1 cellular context compared by ENCODE assay signal in genomic region chr12:120979862-120980696, GRCh38.
TF ChIP-seq lines count a peak whose summit lies in the region.

No MANE protein-coding gene starts in this region.

TF ChIP-seq in HepG2, 621 proteins besides CTCF, POLR2A, EP300 and RAD21 (continued from another document and continues in another):
- TF ChIP-seq TAF15 (IDR thresholded peaks at IDR 0.05; ENCODE audit: low read depth, low read length, poor library complexity, severe bottlenecking) (no peak), MEIS2 (CRISPR knock-in tag; IDR thresholded peaks at IDR 0.05) (peak; percentile 92; the same call in 1 of the 2 replicates), ZNF770 (CRISPR knock-in tag; IDR thresholded peaks at IDR 0.05) (no peak; the same call in none of the 2 replicates), IRF1 (CRISPR knock-in tag; IDR thresholded peaks at IDR 0.05; ENCODE audit: low read depth) (no peak), ZNF816 (CRISPR knock-in tag; IDR thresholded peaks at IDR 0.05; ENCODE audit: borderline replicate concordance) (peak; percentile 80; the same call in 1 of the 2 replicates), FOSL1 (CRISPR knock-in tag; IDR thresholded peaks at IDR 0.05; ENCODE audit: borderline replicate concordance) (no peak), TEAD3 (CRISPR knock-in tag; optimal IDR thresholded peaks at IDR 0.05; ENCODE audit: borderline replicate concordance) (peak; percentile 31), ZNF430 (CRISPR knock-in tag; IDR thresholded peaks at IDR 0.05) (peak; percentile 83), RBM39 (IDR thresholded peaks at IDR 0.05; ENCODE audit: low read depth, low read length, poor library complexity, severe bottlenecking) (peak; percentile 68), CBX2 (IDR thresholded peaks at IDR 0.05; ENCODE audit: low read depth, low read length) (no peak), CBX2 (CRISPR knock-in tag; IDR thresholded peaks at IDR 0.05; ENCODE audit: low read depth) (no peak), CENPT (CRISPR knock-in tag; IDR thresholded peaks at IDR 0.05; ENCODE audit: low read depth) (no peak), ZNF713 (CRISPR knock-in tag; IDR thresholded peaks at IDR 0.05) (0 out of 2 replicates have a peak, but pooled peaks have one; percentile 68), NFE2L1 (CRISPR knock-in tag; IDR thresholded peaks at IDR 0.05; ENCODE audit: borderline replicate concordance) (no peak), AKNA (CRISPR knock-in tag; IDR thresholded peaks at IDR 0.05; ENCODE audit: borderline replicate concordance) (no peak), TCF7L2 (IDR thresholded peaks at IDR 0.05; ENCODE audit: low read depth, low read length) (no peak), ZNF569 (CRISPR knock-in tag; IDR thresholded peaks at IDR 0.05; ENCODE audit: borderline replicate concordance) (no peak), KDM2A (CRISPR knock-in tag; IDR thresholded peaks at IDR 0.05; ENCODE audit: borderline replicate concordance, low read depth) (peak; percentile 45; the same call in 1 of the 2 replicates), KDM4B (CRISPR knock-in tag; IDR thresholded peaks at IDR 0.05) (no peak), ZMYM4 (CRISPR knock-in tag; IDR thresholded peaks at IDR 0.05) (no peak), NR2F6 (IDR thresholded peaks at IDR 0.05) (no peak), NR2F6 (CRISPR knock-in tag; IDR thresholded peaks at IDR 0.05) (peak; percentile 57; the same call in 1 of the 2 replicates), ZNF777 (CRISPR knock-in tag; IDR thresholded peaks at IDR 0.05) (no peak), ZNF556 (CRISPR knock-in tag; IDR thresholded peaks at IDR 0.05; ENCODE audit: borderline replicate concordance) (no peak; the same call in 1 of the 2 replicates), IKZF5 (CRISPR knock-in tag; IDR thresholded peaks at IDR 0.05) (peak; percentile 20; the same call in 1 of the 2 replicates), TRIM22 (IDR thresholded peaks at IDR 0.05) (no peak), ELF1 (CRISPR knock-in tag; IDR thresholded peaks at IDR 0.05) (peak; percentile 37; the same call in 1 of the 2 replicates), FIP1L1 (IDR thresholded peaks at IDR 0.05; ENCODE audit: borderline replicate concordance, insufficient read depth, low read depth, low read length) (no peak), MXD3 (CRISPR knock-in tag; IDR thresholded peaks at IDR 0.05) (0 out of 2 replicates have a peak, but pooled peaks have one; percentile 59), FLYWCH1 (CRISPR knock-in tag; IDR thresholded peaks at IDR 0.05) (no peak), ZNF207 (IDR thresholded peaks at IDR 0.05; ENCODE audit: borderline replicate concordance) (no peak), ZNF547 (CRISPR knock-in tag; IDR thresholded peaks at IDR 0.05) (no peak), GABPB1 (CRISPR knock-in tag; IDR thresholded peaks at IDR 0.05) (peak; percentile 79), GMEB2 (CRISPR knock-in tag; IDR thresholded peaks at IDR 0.05; ENCODE audit: low read depth) (no peak), NKX3-1 (CRISPR knock-in tag; IDR thresholded peaks at IDR 0.05) (no peak), ELF4 (CRISPR knock-in tag; IDR thresholded peaks at IDR 0.05; ENCODE audit: borderline replicate concordance) (no peak), BRCA1 (CRISPR knock-in tag; IDR thresholded peaks at IDR 0.05) (0 out of 2 replicates have a peak, but pooled peaks have one; percentile 44), ZNF839 (CRISPR knock-in tag; IDR thresholded peaks at IDR 0.05; ENCODE audit: borderline replicate concordance) (0 out of 2 replicates have a peak, but pooled peaks have one; percentile 61), EZH2 (conservative IDR thresholded peaks at IDR 0.05; ENCODE audit: low read depth, low read length) (no peak), SP140L (CRISPR knock-in tag; IDR thresholded peaks at IDR 0.05; ENCODE audit: borderline replicate concordance) (no peak), SP4 (CRISPR knock-in tag; IDR thresholded peaks at IDR 0.05) (no peak), BORCS8-MEF2B (CRISPR knock-in tag; IDR thresholded peaks at IDR 0.05) (peak; percentile 96; the same call in 1 of the 2 replicates), PRDM10 (CRISPR knock-in tag; IDR thresholded peaks at IDR 0.05; ENCODE audit: low read depth) (peak; percentile 37; the same call in 1 of the 2 replicates), FOXK1 (CRISPR knock-in tag; IDR thresholded peaks at IDR 0.05; ENCODE audit: borderline replicate concordance, low read depth) (0 out of 2 replicates have a peak, but pooled peaks have one; percentile 27), ZNF225 (CRISPR knock-in tag; IDR thresholded peaks at IDR 0.05) (peak; percentile 79; the same call in 1 of the 2 replicates), NCOA2 (CRISPR knock-in tag; IDR thresholded peaks at IDR 0.05) (peak; percentile 72), PLSCR1 (CRISPR knock-in tag; IDR thresholded peaks at IDR 0.05; ENCODE audit: borderline replicate concordance) (no peak), ZNF878 (CRISPR knock-in tag; IDR thresholded peaks at IDR 0.05) (0 out of 2 replicates have a peak, but pooled peaks have one; percentile 44), JUND (CRISPR knock-in tag; IDR thresholded peaks at IDR 0.05) (no peak), WIZ (CRISPR knock-in tag; IDR thresholded peaks at IDR 0.05) (no peak), ZNF256 (CRISPR knock-in tag; conservative IDR thresholded peaks at IDR 0.05) (no peak)
